In the genomic region with DNA sequence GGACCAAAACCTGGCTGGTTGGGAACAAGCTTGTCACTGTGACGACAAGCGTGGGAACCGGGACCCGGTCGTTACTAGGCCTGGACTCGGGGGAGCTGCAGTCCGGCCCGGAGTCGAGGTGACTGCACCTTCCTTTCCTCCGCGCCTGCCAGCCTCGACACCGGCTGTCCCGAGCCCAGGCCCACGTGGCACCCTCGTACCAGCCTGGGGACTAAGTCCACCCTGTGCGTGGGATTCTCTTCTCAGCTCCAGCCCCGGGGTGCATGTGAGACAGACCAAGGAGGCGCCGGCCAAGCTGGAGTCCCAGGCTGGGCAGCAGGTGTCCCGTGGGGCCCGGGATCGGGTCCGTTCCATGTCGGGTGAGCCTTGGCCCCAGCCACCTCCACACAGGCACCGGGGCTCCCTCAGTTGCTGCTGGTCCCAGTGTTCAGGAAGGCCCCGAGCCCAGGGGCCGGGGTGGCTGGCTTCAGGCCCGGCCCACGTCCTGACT, we compare ENCODE assay signal across 17 cellular contexts. TPM values are rescaled to one million over a fixed set of nuclear protein-coding genes. Genes with fewer than 3 reads are reported as not detected.
DNase-seq lines count a peak whose midpoint lies in the region; ATAC-seq and TF ChIP-seq lines count a peak whose summit lies in the region.
"Had no signal": no experiment of that assay in that cellular context is flagged by ENCODE, and none has a peak within 500 bp of the region (broad histone marks: within the 10 kb centered on the region; RNA-seq: fewer than 3 reads in every experiment).

No MANE protein-coding gene starts in this region.

- no peak overlapping the region for H3K14ac ChIP-seq in neuronal stem cell (ENCODE audit: low read length)

- ATAC-seq in WTC11 = no peak
- ATAC-seq: GM23338, HCT116 had no signal

- H4K8ac ChIP-seq in neuronal stem cell (ENCODE audit: low read depth, low read length) = no peak overlapping the region

- H3K4ac ChIP-seq in neuronal stem cell (ENCODE audit: low read length) = no peak overlapping the region

- H3K9ac ChIP-seq in neuronal stem cell (ENCODE audit: low read depth, low read length, poor library complexity) = no peak overlapping the region

- peaks cover 3% of the 10 kb centered on the region for H3K36me3 Mint-ChIP-seq in WTC11

- no peak overlapping the region for H2AK5ac ChIP-seq in neuronal stem cell (ENCODE audit: low read depth, low read length)

- H2AFZ ChIP-seq in neuronal stem cell (ENCODE audit: low read length) = no peak overlapping the region
- H2AFZ ChIP-seq: GM23338 had no signal

- no peak overlapping the region for H4K91ac ChIP-seq in neuronal stem cell (ENCODE audit: low read depth, low read length, poor library complexity)

- H3K27me3 Mint-ChIP-seq in WTC11 (ENCODE audit: low read depth) = no peaks in the 10 kb centered on the region
- H3K27me3 Mint-ChIP-seq: CD4-positive, CD25-positive, alpha-beta regulatory T cell; IgD-negative memory B cell had no signal

- peak overlapping the region; percentile 83; the same call in 1 of the 2 replicates for H3K27ac Mint-ChIP-seq in WTC11
- H3K27ac Mint-ChIP-seq: CD4-positive, CD25-positive, alpha-beta regulatory T cell; CD8-positive, alpha-beta memory T cell; GM23338; HFFc6; IgD-negative memory B cell had no signal

- H3K4me2 ChIP-seq in neuronal stem cell (ENCODE audit: insufficient read depth, low read length, poor library complexity, severe bottlenecking) = no peak overlapping the region
- H3K4me2 ChIP-seq: GM23338 had no signal

- no peaks in the 10 kb centered on the region for H3K27me3 ChIP-seq in H7 (ENCODE audit: control insufficient read depth, insufficient read depth, low read length)
- H3K27me3 ChIP-seq in neuronal stem cell (ENCODE audit: control insufficient read depth in 3 of 3, insufficient read depth in 3 of 3, low read depth in 1 of 3, low read length in 3 of 3) = no peaks in the 10 kb centered on the region
- H3K27me3 ChIP-seq: BE2C had no signal

- CTCF ChIA-PET in WTC11 (lab: Charles Lee) = interaction anchor here (0.7 to 1.2 kb wide), 3 partner anchors 12 to 75 kb away, joined by 3 to 4 read pairs (median 3); no protein-coding TSS in a partner anchor

- H2BK120ac ChIP-seq in neuronal stem cell (ENCODE audit: low read depth, low read length) = no peak overlapping the region

- no peak overlapping the region for H3K4me3 ChIP-seq in H7 (ENCODE audit: insufficient read depth, low read depth, low read length)
- no peak overlapping the region for H3K4me3 ChIP-seq in neuronal stem cell (ENCODE audit: low read length in 2 of 2)
- H3K4me3 ChIP-seq: GM23338 had no signal

- H3K4me1 Mint-ChIP-seq in WTC11 = no peaks in the 10 kb centered on the region
- H3K4me1 Mint-ChIP-seq: CD4-positive, CD25-positive, alpha-beta regulatory T cell; GM23338; IgD-negative memory B cell had no signal

- POLR2A ChIA-PET in WTC11 (lab: Charles Lee) = interaction anchor here (0.5 kb wide), 1 partner anchor 171 kb away, joined by 3 read pairs; no protein-coding TSS in a partner anchor

- peaks cover 0 to 1% of the 10 kb centered on the region in 2 donors for H3K4me1 ChIP-seq in neuronal stem cell (ENCODE audit: control insufficient read depth in 2 of 2, insufficient read depth in 1 of 2, low read depth in 1 of 2, low read length in 2 of 2)
- H3K4me1 ChIP-seq: BE2C, Caco-2 had no signal

- peaks cover 14% of the 10 kb centered on the region for H3K79me1 ChIP-seq in neuronal stem cell (ENCODE audit: low read depth, low read length)

- DNase-seq in H7 = peak; percentile 70
- no peak for DNase-seq in WTC11 (ENCODE audit: low spot score)
- DNase-seq in neuronal stem cell (ENCODE audit: low spot score) = no peak
- no peak for DNase-seq in activated naive CD4-positive, alpha-beta T cell (lab: John Stamatoyannopoulos, UW)
- no peak for DNase-seq in SIG-M5 (lab: John Stamatoyannopoulos, UW)
- DNase-seq: BE2C; C1 segment of cervical spinal cord; Caco-2; CD4-positive, CD25-positive, alpha-beta regulatory T cell; CD8-positive, alpha-beta memory T cell; HFFc6; KBM-7 had no signal

- WGBS in neuronal stem cell (ENCODE audit: extremely low coverage in 2 of 2, insufficient read length in 2 of 2, insufficient replicate concordance in 1 of 2), 2 donors = no CpG with 5 or more reads among the region's 30 CpGs

- H2BK15ac ChIP-seq in neuronal stem cell (ENCODE audit: low read length) = no peak overlapping the region

- H3K4me3 Mint-ChIP-seq in WTC11 = no peak overlapping the region
- H3K4me3 Mint-ChIP-seq: CD4-positive, CD25-positive, alpha-beta regulatory T cell; CD8-positive, alpha-beta memory T cell; GM23338; HFFc6; IgD-negative memory B cell had no signal

- H3K36me3 ChIP-seq in H7 (replicated peaks; ENCODE audit: control insufficient read depth, insufficient read depth, low read length) (peaks cover 2% of the 10 kb centered on the region), neuronal stem cell (replicated peaks in 1 of 2; ENCODE audit: control insufficient read depth in 2 of 2, insufficient read depth in 2 of 2, low read length in 2 of 2) (peaks cover 33 to 84% of the 10 kb centered on the region in 2 donors)

- no peak overlapping the region for H3K27ac ChIP-seq in neuronal stem cell (replicated peaks; ENCODE audit: low read length)
- H3K27ac ChIP-seq: HL-60 had no signal

- TF ChIP-seq CTCF in WTC11 (IDR thresholded peaks at IDR 0.05) = no peak

- H3K23ac ChIP-seq in neuronal stem cell (ENCODE audit: low read depth, low read length, poor library complexity) = peak overlapping the region; percentile 55

- no peak overlapping the region for H2BK5ac ChIP-seq in neuronal stem cell (ENCODE audit: low read length)

- H3K18ac ChIP-seq in neuronal stem cell (ENCODE audit: low read length) = no peak overlapping the region

- no peak overlapping the region for H2BK12ac ChIP-seq in neuronal stem cell (ENCODE audit: low read length)

- no peaks in the 10 kb centered on the region for H3K9me3 ChIP-seq in neuronal stem cell (replicated peaks in 1 of 2; ENCODE audit: control insufficient read depth in 2 of 2, insufficient read depth in 1 of 2, low read depth in 1 of 2, low read length in 2 of 2)
- H3K9me3 ChIP-seq: BE2C, Caco-2 had no signal

- no peaks in the 10 kb centered on the region for H3K9me3 Mint-ChIP-seq in WTC11
- H3K9me3 Mint-ChIP-seq: CD8-positive, alpha-beta memory T cell; GM23338; HFFc6; IgD-negative memory B cell had no signal

TF ChIP-seq in WTC11, 78 proteins besides CTCF, POLR2A, EP300 and RAD21:
- TF ChIP-seq SP1 (CRISPR knock-in tag; conservative IDR thresholded peaks at IDR 0.05) (no peak), ZNF317 (CRISPR knock-in tag; IDR thresholded peaks at IDR 0.05; ENCODE audit: borderline replicate concordance, low read depth) (no peak), NFE2L1 (CRISPR knock-in tag; IDR thresholded peaks at IDR 0.05) (no peak), NFATC4 (CRISPR knock-in tag; IDR thresholded peaks at IDR 0.05) (no peak), MXD4 (CRISPR knock-in tag; IDR thresholded peaks at IDR 0.05; ENCODE audit: borderline replicate concordance) (no peak), ZNF138 (CRISPR knock-in tag; conservative IDR thresholded peaks at IDR 0.05) (no peak), ZNF263 (CRISPR knock-in tag; IDR thresholded peaks at IDR 0.05; ENCODE audit: low read depth) (no peak), ZNF219 (CRISPR knock-in tag; IDR thresholded peaks at IDR 0.05; ENCODE audit: borderline replicate concordance) (no peak), ZNF396 (CRISPR knock-in tag; IDR thresholded peaks at IDR 0.05; ENCODE audit: borderline replicate concordance) (no peak), ELF4 (CRISPR knock-in tag; IDR thresholded peaks at IDR 0.05; ENCODE audit: low read depth) (no peak), KAT7 (CRISPR knock-in tag; IDR thresholded peaks at IDR 0.05; ENCODE audit: borderline replicate concordance) (no peak)
- TF ChIP-seq, protein P1, sequence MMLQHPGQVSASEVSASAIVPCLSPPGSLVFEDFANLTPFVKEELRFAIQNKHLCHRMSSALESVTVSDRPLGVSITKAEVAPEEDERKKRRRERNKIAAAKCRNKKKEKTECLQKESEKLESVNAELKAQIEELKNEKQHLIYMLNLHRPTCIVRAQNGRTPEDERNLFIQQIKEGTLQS (CRISPR knock-in tag; conservative IDR thresholded peaks at IDR 0.05) = no peak
- TF ChIP-seq, protein P2, sequence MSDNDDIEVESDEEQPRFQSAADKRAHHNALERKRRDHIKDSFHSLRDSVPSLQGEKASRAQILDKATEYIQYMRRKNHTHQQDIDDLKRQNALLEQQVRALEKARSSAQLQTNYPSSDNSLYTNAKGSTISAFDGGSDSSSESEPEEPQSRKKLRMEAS (CRISPR knock-in tag; IDR thresholded peaks at IDR 0.05) = no peak
- TF ChIP-seq, protein P3, sequence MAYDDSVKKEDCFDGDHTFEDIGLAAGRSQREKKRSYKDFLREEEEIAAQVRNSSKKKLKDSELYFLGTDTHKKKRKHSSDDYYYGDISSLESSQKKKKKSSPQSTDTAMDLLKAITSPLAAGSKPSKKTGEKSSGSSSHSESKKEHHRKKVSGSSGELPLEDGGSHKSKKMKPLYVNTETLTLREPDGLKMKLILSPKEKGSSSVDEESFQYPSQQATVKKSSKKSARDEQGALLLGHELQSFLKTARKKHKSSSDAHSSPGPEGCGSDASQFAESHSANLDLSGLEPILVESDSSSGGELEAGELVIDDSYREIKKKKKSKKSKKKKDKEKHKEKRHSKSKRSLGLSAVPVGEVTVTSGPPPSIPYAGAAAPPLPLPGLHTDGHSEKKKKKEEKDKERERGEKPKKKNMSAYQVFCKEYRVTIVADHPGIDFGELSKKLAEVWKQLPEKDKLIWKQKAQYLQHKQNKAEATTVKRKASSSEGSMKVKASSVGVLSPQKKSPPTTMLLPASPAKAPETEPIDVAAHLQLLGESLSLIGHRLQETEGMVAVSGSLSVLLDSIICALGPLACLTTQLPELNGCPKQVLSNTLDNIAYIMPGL (CRISPR knock-in tag; IDR thresholded peaks at IDR 0.05) = no peak

RNA-seq across cellular contexts. Expression of a gene that starts 31.6 kb away (rescaled TPM):
- 37.6 and 42.6 TPM in 2 replicates for total RNA-seq in H7 (2014; rRNA removed; shearing (Covaris generic))
- total RNA-seq in WTC11 (2021) = 103 to 134 TPM (median 117 TPM) in 3 replicates
- 54.6 TPM for polyA plus RNA-seq in neuronal stem cell (2013, experiment 1 of 2)
- 53.2 TPM for polyA plus RNA-seq in neuronal stem cell (2013, experiment 2 of 2)

RNA-seq across cellular contexts. Expression of a gene that starts 31.7 kb away (rescaled TPM):
- 104 and 108 TPM in 2 replicates for total RNA-seq in H7 (2014; rRNA removed; shearing (Covaris generic))
- total RNA-seq in WTC11 (2021) = 90.5 to 93.4 TPM (median 93.3 TPM) in 3 replicates
- 28.2 TPM for polyA plus RNA-seq in neuronal stem cell (2013, experiment 1 of 2)
- polyA plus RNA-seq in neuronal stem cell (2013, experiment 2 of 2) = 27.7 TPM

RNA-seq across cellular contexts. Expression of a gene that starts 52.7 kb away (rescaled TPM):
- 14.0 and 17.1 TPM in 2 replicates for total RNA-seq in H7 (2014; rRNA removed; shearing (Covaris generic))
- 23.3 to 31.1 TPM (median 28.0 TPM) in 3 replicates for total RNA-seq in WTC11 (2021)
- 16.0 TPM for polyA plus RNA-seq in neuronal stem cell (2013, experiment 1 of 2)
- 14.8 TPM for polyA plus RNA-seq in neuronal stem cell (2013, experiment 2 of 2)
- polyA plus RNA-seq: IgD-negative memory B cell had no signal

RNA-seq across cellular contexts. Expression of a gene that starts 56.3 kb away (rescaled TPM):
- total RNA-seq in H7 (2014; rRNA removed; shearing (Covaris generic)) = 45.6 and 64.4 TPM in 2 replicates
- 96.8 to 102 TPM (median 98.9 TPM) in 3 replicates for total RNA-seq in WTC11 (2021)
- 27.8 TPM for polyA plus RNA-seq in neuronal stem cell (2013, experiment 1 of 2)
- polyA plus RNA-seq in neuronal stem cell (2013, experiment 2 of 2) = 26.3 TPM

RNA-seq across cellular contexts. Expression of a gene that starts 59.8 kb away (rescaled TPM):
- total RNA-seq in H7 (2014; rRNA removed; shearing (Covaris generic)) = 2.0 and 2.3 TPM in 2 replicates
- 15.2 to 28.6 TPM (median 22.0 TPM) in 3 replicates for total RNA-seq in WTC11 (2021)
- polyA plus RNA-seq in neuronal stem cell (2013, experiment 1 of 2) = 2.0 TPM
- 1.7 TPM for polyA plus RNA-seq in neuronal stem cell (2013, experiment 2 of 2)
- total RNA-seq: A172; CD4-positive, CD25-positive, alpha-beta regulatory T cell had no signal
- polyA plus RNA-seq: CD4-positive, CD25-positive, alpha-beta regulatory T cell; CD8-positive, alpha-beta memory T cell; IgD-negative memory B cell had no signal
